Comparison of ENCODE assay signal across 27 cellular contexts in genomic region chr5:107331882-107332281, GRCh38.
DNase-seq lines count a peak whose midpoint lies in the region; ATAC-seq and TF ChIP-seq lines count a peak whose summit lies in the region.
"Had no signal": no experiment of that assay in that cellular context is flagged by ENCODE, and none has a peak within 500 bp of the region (broad histone marks: within the 10 kb centered on the region; RNA-seq: fewer than 3 reads in every experiment).

No MANE protein-coding gene starts in this region.

- H3K27ac ChIP-seq in smooth muscle cell (ENCODE audit: low read depth) = no peak overlapping the region
- H3K27ac ChIP-seq: cardiac muscle cell, skin epidermis, upper lobe of right lung had no signal

- peaks cover 3% of the 10 kb centered on the region for H3K9me3 Mint-ChIP-seq in natural killer cell treated with Interleukin-12 subunit alpha and Interleukin-12 subunit beta and Interleukin-15 and Interleukin-18, amount 100 ng/mL, for 72 hours
- H3K9me3 Mint-ChIP-seq: T-helper 1 cell treated with Interleukin-12 subunit alpha and Interleukin-12 subunit beta and Interleukin-4 antibody, amounts not matched to agents 30 μg/mL and 1 μg/mL, for 36 hours had no signal

- H3F3A ChIP-seq in smooth muscle cell (ENCODE audit: low read depth) = no peaks in the 10 kb centered on the region

- H3K27me3 Mint-ChIP-seq in natural killer cell treated with Interleukin-12 subunit alpha and Interleukin-12 subunit beta and Interleukin-15 and Interleukin-18, amount 100 ng/mL, for 72 hours = no peaks in the 10 kb centered on the region

- H3K36me3 ChIP-seq in smooth muscle cell (ENCODE audit: low read depth) = no peaks in the 10 kb centered on the region
- H3K36me3 ChIP-seq: cardiac muscle cell, MG63, upper lobe of right lung had no signal

- no peak for ATAC-seq in natural killer cell treated with Interleukin-12 subunit alpha and Interleukin-12 subunit beta and Interleukin-15 and Interleukin-18, amount 100 ng/mL, for 72 hours
- ATAC-seq in GM18909 (IDR thresholded peaks at IDR 0.05; ENCODE audit: poor library complexity, unreplicated experiment) = no peak
- ATAC-seq: activated CD4-positive, alpha-beta T cell treated with anti-CD3 and anti-CD28 coated beads for 36 hours; upper lobe of right lung had no signal

- H3K36me3 Mint-ChIP-seq in natural killer cell treated with Interleukin-12 subunit alpha and Interleukin-12 subunit beta and Interleukin-15 and Interleukin-18, amount 100 ng/mL, for 72 hours = no peaks in the 10 kb centered on the region

- no peaks in the 10 kb centered on the region for H3K4me1 Mint-ChIP-seq in natural killer cell treated with Interleukin-12 subunit alpha and Interleukin-12 subunit beta and Interleukin-15 and Interleukin-18, amount 100 ng/mL, for 72 hours (ENCODE audit: low read depth in 2 of 2)
- H3K4me1 Mint-ChIP-seq: activated CD4-positive, alpha-beta T cell treated with anti-CD3 and anti-CD28 coated beads for 36 hours had no signal

- no peaks in the 10 kb centered on the region for H4K20me1 ChIP-seq in smooth muscle cell (ENCODE audit: low read depth)

- H3K4me3 ChIP-seq in astrocyte of the spinal cord (ENCODE audit: low read depth, low read length) (no peak overlapping the region), fibroblast of pulmonary artery (replicated peaks; ENCODE audit: low read depth, low read length) (no peak overlapping the region), smooth muscle cell (no peak overlapping the region)
- H3K4me3 ChIP-seq: cardiac muscle cell, MG63, skin epidermis, upper lobe of right lung had no signal

- WGBS in smooth muscle cell (ENCODE audit: low lambda C conversion rate) = 100% methylated on average over 2 of the region's 2 CpGs

- H3K9ac ChIP-seq in smooth muscle cell (ENCODE audit: low read depth) = no peak overlapping the region

- H3K4me3 Mint-ChIP-seq in natural killer cell treated with Interleukin-12 subunit alpha and Interleukin-12 subunit beta and Interleukin-15 and Interleukin-18, amount 100 ng/mL, for 72 hours = no peak overlapping the region
- H3K4me3 Mint-ChIP-seq: activated CD4-positive, alpha-beta T cell treated with anti-CD3 and anti-CD28 coated beads for 36 hours; T-helper 1 cell treated with Interleukin-12 subunit alpha and Interleukin-12 subunit beta and Interleukin-4 antibody, amounts not matched to agents 30 μg/mL and 1 μg/mL, for 36 hours had no signal

- TF ChIP-seq CTCF in astrocyte of the spinal cord (IDR thresholded peaks at IDR 0.05; ENCODE audit: low read depth, low read length) (no peak), fibroblast of pulmonary artery (IDR thresholded peaks at IDR 0.05; ENCODE audit: low read length, missing control alignments) (no peak), smooth muscle cell (IDR thresholded peaks at IDR 0.05; ENCODE audit: borderline replicate concordance, insufficient read depth, poor library complexity, severe bottlenecking) (no peak)

- H3K27me3 ChIP-seq in smooth muscle cell (ENCODE audit: low read depth) = no peaks in the 10 kb centered on the region
- H3K27me3 ChIP-seq: cardiac muscle cell, MG63, upper lobe of right lung had no signal

- in situ Hi-C loops in astrocyte of the spinal cord (cut with HindIII; ENCODE audit: low sequenced_read_pairs) = no loop called here

- H3K4me2 ChIP-seq in smooth muscle cell = peak overlapping the region; percentile 14

- DNase-seq in LHCN-M2 (ENCODE audit: low read depth) (peak; percentile 16), astrocyte of the spinal cord (ENCODE audit: low read depth, low spot score) (peak; percentile 4), fibroblast of pulmonary artery (ENCODE audit: low read depth) (peak; percentile 70), smooth muscle cell (lab: John Stamatoyannopoulos, UW; ENCODE audit: unreplicated experiment) (no peak), NOMO-1 treated with dmso at 0.1 percent for 144 hours (lab: John Stamatoyannopoulos, UW; ENCODE audit: unreplicated experiment) (no peak)
- DNase-seq in natural killer cell treated with Interleukin-12 subunit alpha and Interleukin-12 subunit beta and Interleukin-15 and Interleukin-18, amount 100 ng/mL, for 72 hours (ENCODE audit: low spot score) = no peak
- DNase-seq: activated CD4-positive, alpha-beta T cell treated with anti-CD3 and anti-CD28 coated beads for 36 hours; activated CD8-positive, alpha-beta memory T cell treated with anti-CD3 and anti-CD28 coated beads for 24 hours; activated gamma-delta T cell treated with Interleukin-2 at 50 U/mL for 16 hours; activated T-cell treated with anti-CD3 and anti-CD28 coated beads, Interleukin-2, amount 50 U/mL, for 1 hour; C1 segment of cervical spinal cord; cortex of kidney; head of caudate nucleus; IMR-90; mesenchymal stem cell; MG63; NCI-H1417; NCI-H2107; NCI-H524; SIG-M5; stimulated activated CD4-positive, alpha-beta T cell treated with anti-CD3 and anti-CD28 coated beads, Interleukin-2, amount 100 ng/mL, for 24 hours; substantia nigra; upper lobe of right lung had no signal

- no peaks in the 10 kb centered on the region for H3K4me1 ChIP-seq in smooth muscle cell (ENCODE audit: low read depth)
- H3K4me1 ChIP-seq: upper lobe of right lung had no signal

- no peaks in the 10 kb centered on the region for H3K9me3 ChIP-seq in smooth muscle cell (replicated peaks; ENCODE audit: low read depth)
- H3K9me3 ChIP-seq: MG63, upper lobe of right lung had no signal

- H3K79me2 ChIP-seq in smooth muscle cell (ENCODE audit: low read depth) = no peaks in the 10 kb centered on the region

- no peak overlapping the region for H2AFZ ChIP-seq in smooth muscle cell (ENCODE audit: low read depth)

- no peak overlapping the region for H3K27ac Mint-ChIP-seq in natural killer cell treated with Interleukin-12 subunit alpha and Interleukin-12 subunit beta and Interleukin-15 and Interleukin-18, amount 100 ng/mL, for 72 hours
- H3K27ac Mint-ChIP-seq: activated CD4-positive, alpha-beta T cell treated with anti-CD3 and anti-CD28 coated beads for 36 hours; T-helper 1 cell treated with Interleukin-12 subunit alpha and Interleukin-12 subunit beta and Interleukin-4 antibody, amounts not matched to agents 30 μg/mL and 1 μg/mL, for 36 hours had no signal

Comparison
In these comparisons a context has a peak if more than half of its experiments do, and no peak if none do; other contexts are left out.
1. DNase-seq: peak in LHCN-M2 (single experiment), astrocyte of the spinal cord (single experiment) and fibroblast of pulmonary artery (single experiment); none in smooth muscle cell (single experiment), NOMO-1 treated with dmso at 0.1 percent for 144 hours (single experiment) and natural killer cell treated with Interleukin-12 subunit alpha and Interleukin-12 subunit beta and Interleukin-15 and Interleukin-18, amount 100 ng/mL, for 72 hours (single experiment).